25 cellular contexts compared by ENCODE assay signal in genomic region chr12:91769736-91770135, GRCh38.
DNase-seq lines count a peak whose midpoint lies in the region; ATAC-seq lines count a peak whose summit lies in the region.
"Had no signal": no experiment of that assay in that cellular context is flagged by ENCODE, and none has a peak within 500 bp of the region (broad histone marks: within the 10 kb centered on the region; RNA-seq: fewer than 3 reads in every experiment).

No MANE protein-coding gene starts in this region.

- H3K4me1 ChIP-seq in HUES48 (ENCODE audit: control insufficient read depth, insufficient read depth, low read length), result no peaks in the 10 kb centered on the region; the same call in 1 of the 2 replicates
- H3K4me1 ChIP-seq: BE2C had no signal

- DNase-seq in Daoy (ENCODE audit: low read depth) (peak; percentile 11), astrocyte of the hippocampus (ENCODE audit: low read depth, low spot score) (peak; percentile 11), iPS-NIHi11 (ENCODE audit: low spot score) (peak; percentile 8)
- no peak for DNase-seq in stimulated activated CD4-positive, alpha-beta T cell treated with anti-CD3 and anti-CD28 coated beads, Interleukin-1b, Interleukin-23, amount 100 ng/mL, for 48 hours
- DNase-seq: ACHN; BE2C; Calu3; DMS79 treated with DMSO at 0.1 percent for 48 hours; H7; HFFc6; IMR-90; KG1; MM.1S; NCI-H2029; NCI-H446; NCI-H524 treated with DMSO at 0.1 percent for 48 hours; NCI-H82; NK-92 treated with Interleukin-12 subunit alpha and Interleukin-12 subunit beta, amount 100 ng/mL, for 24 hours; PC-9 had no signal

- ATAC-seq in GM21447 (IDR thresholded peaks at IDR 0.05; ENCODE audit: unreplicated experiment) (no peak), HG03354 (IDR thresholded peaks at IDR 0.05; ENCODE audit: poor library complexity, severe bottlenecking, unreplicated experiment) (no peak)
- ATAC-seq: Right ventricle myocardium inferior had no signal

- peak overlapping the region; percentile 36 for H3K27ac ChIP-seq in HUES48 (ENCODE audit: low read depth, low read length)
- H3K27ac ChIP-seq: 22Rv1, PC-9, SJSA1 had no signal

- H3K9me3 ChIP-seq in HUES48 (ENCODE audit: control insufficient read depth, insufficient read depth, low read length), result 0 out of 2 replicates have a peak, but pooled peaks cover 4% of the 10 kb centered on the region
- H3K9me3 ChIP-seq: BE2C, SJSA1 had no signal

- H3K36me3 ChIP-seq in HUES48 (ENCODE audit: control insufficient read depth, insufficient read depth, low read length), result no peaks in the 10 kb centered on the region
- H3K36me3 ChIP-seq: BE2C, SJSA1 had no signal

- no peak overlapping the region for H3K4me3 ChIP-seq in HUES48 (ENCODE audit: low read depth, low read length)
- H3K4me3 ChIP-seq: PC-9, SJSA1 had no signal

- H3K9ac ChIP-seq in HUES48 (ENCODE audit: low read depth, low read length), result no peak overlapping the region

- H3K27me3 ChIP-seq in HUES48 (ENCODE audit: control insufficient read depth, insufficient read depth, low read length), result no peaks in the 10 kb centered on the region
- H3K27me3 ChIP-seq: BE2C, SJSA1 had no signal
